Comparison of ENCODE assay signal across 8 cellular contexts in genomic region chr7:139339698-139340036, GRCh38. TPM values are rescaled to one million over a fixed set of nuclear protein-coding genes. Genes with fewer than 3 reads are reported as not detected.
DNase-seq lines count a peak whose midpoint lies in the region; ATAC-seq, FAIRE-seq and TF ChIP-seq lines count a peak whose summit lies in the region.

No MANE protein-coding gene starts in this region.

- H3K4me1 Mint-ChIP-seq in IgD-negative memory B cell = peaks cover 12 to 16% (median 13%) of the 10 kb centered on the region in 3 donors

- ATAC-seq in A549 (no peak), GM21529 (IDR thresholded peaks at IDR 0.05; ENCODE audit: unreplicated experiment) (no peak)

- H3K4me2 ChIP-seq in A549 = peak overlapping the region; percentile 34; the same call in 1 of the 3 replicates

- TF ChIP-seq RAD21 in A549 (conservative IDR thresholded peaks at IDR 0.05 in 1 of 2, IDR thresholded peaks at IDR 0.05 in 1 of 2) = no peak

- H3K4me3 Mint-ChIP-seq in IgD-negative memory B cell = peak overlapping the region; percentile 90 to 99 (median 98)

- no peaks in the 10 kb centered on the region for H3K36me3 ChIP-seq in mucosa of stomach (ENCODE audit: control insufficient read depth, insufficient read depth, low read length)

- H3K27ac Mint-ChIP-seq in IgD-negative memory B cell = peak overlapping the region; percentile 99 to 100 (median 99)

- CTCF ChIA-PET in A549 (lab: Yijun Ruan, JAX) = interaction anchor here (0.7 to 3.9 kb wide), 10 partner anchors 10 to 1378 kb away, joined by 3 to 24 read pairs (median 4); no protein-coding TSS in a partner anchor

- POLR2A ChIA-PET in A549 (lab: Yijun Ruan, JAX) = interaction anchor here (1.2 to 1.9 kb wide), 2 partner anchors 20 to 206 kb away, joined by 4 to 18 read pairs; partner anchors contain the start of gene LUC7L2

- peaks cover 3% of the 10 kb centered on the region for H3K27me3 Mint-ChIP-seq in IgD-negative memory B cell

- H3K27ac ChIP-seq in A549 (peak overlapping the region; percentile 94 to 98), caudate nucleus (ENCODE audit: low read depth, low read length) (peak overlapping the region; percentile 100)

- H3K9me3 Mint-ChIP-seq in IgD-negative memory B cell = peaks cover under 1 to 8% (median 4%) of the 10 kb centered on the region in 3 donors

- H3K9me3 ChIP-seq in A549 (peaks cover 11% of the 10 kb centered on the region), mucosa of stomach (ENCODE audit: control insufficient read depth, low read length) (no peaks in the 10 kb centered on the region)

- H3K4me1 ChIP-seq in A549 (peaks cover 9% of the 10 kb centered on the region; the same call in 1 of the 3 replicates), mucosa of stomach (ENCODE audit: control insufficient read depth, insufficient read depth, low read length) (peaks cover 7% of the 10 kb centered on the region)

- TF ChIP-seq EP300 in A549 (IDR thresholded peaks at IDR 0.05) = no peak

- 93% methylated on average over 13 of the region's 13 CpGs for WGBS in A549 (ENCODE audit: missing lambda C conversion rate)

- peak overlapping the region; percentile 83 for H3K4me3 ChIP-seq in A549
- H3K4me3 ChIP-seq in mucosa of stomach (ENCODE audit: low read length) = peak overlapping the region; percentile 86

- TF ChIP-seq POLR2A in A549 (IDR thresholded peaks at IDR 0.05; ENCODE audit: low read length) = no peak

- no peak for DNase-seq in A549 (ENCODE audit: low read depth in 1 of 2, low spot score in 1 of 2)
- no peak for DNase-seq in caudate nucleus (lab: John Stamatoyannopoulos, UW)
- DNase-seq in hippocampal formation (lab: John Stamatoyannopoulos, UW) = no peak
- DNase-seq in T1000 (lab: John Stamatoyannopoulos, UW) = no peak
- DNase-seq in NCI-H446 (lab: John Stamatoyannopoulos, UW) = no peak

- H3K36me3 Mint-ChIP-seq in IgD-negative memory B cell = peaks cover 2% of the 10 kb centered on the region

- TF ChIP-seq CTCF in A549 (IDR thresholded peaks at IDR 0.05) = no peak

- no peak overlapping the region for H3K9ac ChIP-seq in mucosa of stomach (ENCODE audit: low read length)

- H3K27me3 ChIP-seq in mucosa of stomach (ENCODE audit: control insufficient read depth, insufficient read depth, low read length) = no peaks in the 10 kb centered on the region

- no peak for FAIRE-seq in A549 (lab: Jason Lieb, UNC)

TF ChIP-seq in A549, 52 proteins besides CTCF, POLR2A, EP300 and RAD21:
- TF ChIP-seq BHLHE40 (IDR thresholded peaks at IDR 0.05; ENCODE audit: low read depth, low read length) (no peak), PHF8 (IDR thresholded peaks at IDR 0.05; ENCODE audit: borderline replicate concordance, low read depth) (peak; percentile 30; the same call in 1 of the 2 replicates), CHD4 (IDR thresholded peaks at IDR 0.05; ENCODE audit: borderline replicate concordance) (peak; percentile 76; the same call in 1 of the 2 replicates)

RNA-seq across cellular contexts. Expression of gene FMC1, which starts 1.5 kb away (rescaled TPM):
- polyA plus RNA-seq in A549 (2011; rRNA removed) (21.1 and 23.4 TPM in 2 replicates), A549 (2017; fragmentation: RNase III; extraction: RNeasy Plus Mini Kit Qiagen cat#74134 plus additional on column Dnase treatment) (18.9 to 22.4 TPM (median 20.5 TPM) in 3 replicates), IgD-negative memory B cell (61.6 TPM)
- polyA plus RNA-seq in A549 (2012; cell fraction: cytosol; rRNA removed) = 40.5 and 43.6 TPM in 2 replicates
- 17.6 and 23.0 TPM in 2 replicates for polyA plus RNA-seq in A549 (2012; cell fraction: nucleus; rRNA removed)
- 4.8 and 10.5 TPM in 2 replicates for polyA minus RNA-seq in A549 (2011; rRNA and poly(A)+ RNA removed)

RNA-seq across cellular contexts. Expression of gene LUC7L2, which starts 20.0 kb away (rescaled TPM):
- polyA plus RNA-seq in A549 (2011; rRNA removed) = 49.5 and 75.7 TPM in 2 replicates
- polyA plus RNA-seq in A549 (2012; cell fraction: cytosol; rRNA removed) = 26.6 and 39.9 TPM in 2 replicates
- 33.5 and 60.9 TPM in 2 replicates for polyA plus RNA-seq in A549 (2012; cell fraction: nucleus; rRNA removed)
- polyA plus RNA-seq in A549 (2017; fragmentation: RNase III; extraction: RNeasy Plus Mini Kit Qiagen cat#74134 plus additional on column Dnase treatment) = 47.8 to 50.0 TPM (median 49.5 TPM) in 3 replicates
- 17.9 and 21.6 TPM in 2 replicates for polyA minus RNA-seq in A549 (2011; rRNA and poly(A)+ RNA removed)
- polyA plus RNA-seq in IgD-negative memory B cell = 50.9 TPM
